31 cellular contexts compared by ENCODE assay signal in the genomic region with DNA sequence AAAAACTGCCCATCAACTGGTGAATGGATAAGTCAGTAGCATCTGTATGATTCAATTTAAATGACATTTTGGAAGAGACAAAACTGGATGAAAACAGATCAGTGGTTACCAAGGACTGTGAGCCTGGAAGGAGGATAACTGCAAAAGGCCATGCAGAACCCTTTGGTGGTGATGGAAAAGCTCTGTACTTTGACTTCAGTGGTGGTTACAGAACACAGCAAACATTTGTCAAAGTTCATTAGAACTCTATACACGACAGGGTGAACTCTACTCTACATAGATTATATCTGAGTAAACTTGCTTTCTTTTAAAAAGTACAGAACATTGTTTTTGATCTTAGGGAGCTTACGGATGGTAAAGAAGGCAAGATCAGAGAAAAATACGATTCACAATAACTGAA.
"Had no signal": no experiment of that assay in that cellular context is flagged by ENCODE, and none has a peak within 500 bp of the region (broad histone marks: within the 10 kb centered on the region; RNA-seq: fewer than 3 reads in every experiment).

No MANE protein-coding gene starts in this region.

- ATAC-seq: activated CD8-positive, alpha-beta T cell treated with anti-CD3 and anti-CD28 coated beads for 36 hours; activated naive CD4-positive, alpha-beta T cell treated with anti-CD3 and anti-CD28 coated beads, Interleukin-2, amount 50 U/mL, for 72 hours; activated T-cell treated with anti-CD3 and anti-CD28 coated beads, Interleukin-2, amount 50 U/mL, for 4 hours; activated T-cell treated with anti-CD3 and anti-CD28 coated beads, Interleukin-2, amount 50 U/mL, for 72 hours; activated T-helper 17 cell treated with anti-CD3 and anti-CD28 coated beads, Interleukin-2, amount 50 U/mL, for 72 hours; body of pancreas; T-helper 17 cell had no signal

- H3K36me3 ChIP-seq: adrenal gland, brain microvascular endothelial cell, breast epithelium had no signal

- H3K27me3 ChIP-seq: adrenal gland, body of pancreas, brain microvascular endothelial cell, breast epithelium had no signal

- H3K9me3 ChIP-seq: adrenal gland, body of pancreas, breast epithelium had no signal

- H3K4me1 ChIP-seq: adrenal gland, body of pancreas, breast epithelium had no signal

- H3K27ac ChIP-seq: adrenal gland, body of pancreas, brain microvascular endothelial cell, breast epithelium, VCaP had no signal

- H3K4me3 ChIP-seq: adrenal gland, body of pancreas, breast epithelium had no signal

- DNase-seq: activated B cell treated with CpG ODN at 0.5 μM for 24 hours; activated CD4-positive, alpha-beta memory T cell treated with anti-CD3 and anti-CD28 coated beads for 36 hours; activated CD4-positive, alpha-beta T cell treated with anti-CD3 and anti-CD28 coated beads for 4 hours; activated CD4-positive, alpha-beta T cell treated with anti-CD3 and anti-CD28 coated beads, Interleukin-2, amount 10 ng/mL, durations not matched to agents 24 days and 14 days; activated CD4-positive, alpha-beta T cell treated with anti-CD3 and anti-CD28 coated beads, Interleukin-2, amount 50 U/mL, for 1 hour; activated CD4-positive, alpha-beta T cell treated with anti-CD3 and anti-CD28 coated beads, Interleukin-2, amount 50 U/mL, for 4 hours; activated CD4-positive, CD25-positive, alpha-beta regulatory T cell treated with anti-CD3 and anti-CD28 coated beads, Interleukin-2, amount 50 U/mL, for 72 hours; activated CD8-positive, alpha-beta memory T cell treated with anti-CD3 and anti-CD28 coated beads, Interleukin-2, amount 50 U/mL, for 4 hours; activated CD8-positive, alpha-beta T cell treated with anti-CD3 and anti-CD28 coated beads for 36 hours; activated effector memory CD4-positive, alpha-beta T cell treated with anti-CD3 and anti-CD28 coated beads, Interleukin-2, amount 50 U/mL, for 16 hours; activated gamma-delta T cell treated with Interleukin-2 at 50 U/mL for 16 hours; activated naive CD4-positive, alpha-beta T cell; activated naive CD4-positive, alpha-beta T cell treated with anti-CD3 and anti-CD28 coated beads for 36 hours; activated naive CD4-positive, alpha-beta T cell treated with anti-CD3 and anti-CD28 coated beads, Interleukin-2, amount 50 U/mL, for 16 hours; activated naive CD8-positive, alpha-beta T cell treated with anti-CD3 and anti-CD28 coated beads for 36 hours; activated T-cell treated with anti-CD3 and anti-CD28 coated beads for 4 hours; activated T-cell treated with anti-CD3 and anti-CD28 coated beads, Interleukin-2, amount 50 U/mL, for 1 hour; activated T-cell treated with anti-CD3 and anti-CD28 coated beads, Interleukin-2, amount 50 U/mL, for 4 hours; activated T-cell treated with anti-CD3 and anti-CD28 coated beads, Interleukin-2, amount 50 U/mL, for 72 hours; adrenal gland; amniotic stem cell; aorta; body of pancreas; brain microvascular endothelial cell; central memory CD4-positive, alpha-beta T cell; T-helper 17 cell; T1000 had no signal
